ENCODE assay signal across 1 cellular context in the genomic region with DNA sequence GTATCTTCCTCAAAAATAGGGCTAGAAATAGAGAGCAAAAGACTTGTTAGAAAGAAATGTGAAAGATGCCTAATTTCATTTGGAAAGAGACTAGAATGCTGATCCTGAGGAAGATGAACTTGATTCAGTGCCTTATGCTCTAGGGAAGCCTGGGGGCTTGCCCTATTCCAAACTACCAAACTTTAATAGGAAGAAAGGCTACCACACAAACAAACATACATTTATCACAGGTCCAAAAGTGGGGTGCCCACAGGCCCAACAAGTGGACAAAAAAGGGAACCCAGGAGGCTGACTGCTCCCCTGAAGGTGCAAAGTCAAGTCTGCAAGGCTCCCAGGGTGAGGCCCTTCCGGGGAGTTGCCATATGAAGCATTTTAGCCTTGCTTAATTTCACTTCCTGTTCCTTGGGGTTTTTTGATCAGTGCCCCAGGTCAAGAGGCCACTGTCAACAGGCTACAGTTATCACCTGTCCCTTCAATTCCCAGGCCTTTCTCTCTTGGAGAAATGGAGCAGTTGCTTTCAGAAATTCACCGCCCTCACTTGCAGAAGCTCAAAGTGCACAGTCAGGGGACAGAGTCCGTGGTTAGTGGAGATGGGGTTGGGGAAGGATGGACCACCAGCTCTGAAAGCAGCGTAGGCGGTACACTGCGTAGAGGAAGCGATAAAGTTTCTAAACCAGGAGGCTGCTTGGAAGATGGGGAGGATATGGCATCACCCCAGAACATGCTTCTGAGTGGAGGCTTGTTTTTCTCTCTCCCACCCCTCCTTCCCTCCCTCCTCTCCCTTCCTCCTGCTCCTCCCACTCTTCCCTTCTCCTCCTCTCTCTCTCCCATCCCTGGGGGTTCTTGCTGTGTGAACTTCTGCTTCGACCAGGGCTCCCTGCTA.
TF ChIP-seq lines count a peak whose summit lies in the region.

No MANE protein-coding gene starts in this region.

TF ChIP-seq in K562, 482 proteins besides CTCF, POLR2A, EP300 and RAD21 (continued from another document):
- TF ChIP-seq, protein P1, sequence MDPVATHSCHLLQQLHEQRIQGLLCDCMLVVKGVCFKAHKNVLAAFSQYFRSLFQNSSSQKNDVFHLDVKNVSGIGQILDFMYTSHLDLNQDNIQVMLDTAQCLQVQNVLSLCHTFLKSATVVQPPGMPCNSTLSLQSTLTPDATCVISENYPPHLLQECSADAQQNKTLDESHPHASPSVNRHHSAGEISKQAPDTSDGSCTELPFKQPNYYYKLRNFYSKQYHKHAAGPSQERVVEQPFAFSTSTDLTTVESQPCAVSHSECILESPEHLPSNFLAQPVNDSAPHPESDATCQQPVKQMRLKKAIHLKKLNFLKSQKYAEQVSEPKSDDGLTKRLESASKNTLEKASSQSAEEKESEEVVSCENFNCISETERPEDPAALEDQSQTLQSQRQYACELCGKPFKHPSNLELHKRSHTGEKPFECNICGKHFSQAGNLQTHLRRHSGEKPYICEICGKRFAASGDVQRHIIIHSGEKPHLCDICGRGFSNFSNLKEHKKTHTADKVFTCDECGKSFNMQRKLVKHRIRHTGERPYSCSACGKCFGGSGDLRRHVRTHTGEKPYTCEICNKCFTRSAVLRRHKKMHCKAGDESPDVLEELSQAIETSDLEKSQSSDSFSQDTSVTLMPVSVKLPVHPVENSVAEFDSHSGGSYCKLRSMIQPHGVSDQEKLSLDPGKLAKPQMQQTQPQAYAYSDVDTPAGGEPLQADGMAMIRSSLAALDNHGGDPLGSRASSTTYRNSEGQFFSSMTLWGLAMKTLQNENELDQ (CRISPR knock-in tag; IDR thresholded peaks at IDR 0.05; ENCODE audit: borderline replicate concordance) = no peak
- TF ChIP-seq GABPA (tag; conservative IDR thresholded peaks at IDR 0.05; ENCODE audit: low read depth) (peak; percentile 61), BACH1 (tag; IDR thresholded peaks at IDR 0.05) (peak; percentile 27; the same call in 1 of the 2 replicates), SMARCE1 (IDR thresholded peaks at IDR 0.05) (no peak), ZNF785 (CRISPR knock-in tag; IDR thresholded peaks at IDR 0.05) (no peak), SPI1 (IDR thresholded peaks at IDR 0.05; ENCODE audit: borderline replicate concordance, low read depth, low read length) (peak; percentile 60; the same call in 1 of the 2 replicates), HNRNPLL (IDR thresholded peaks at IDR 0.05; ENCODE audit: low read depth, low read length, poor library complexity, severe bottlenecking) (no peak), ZFP1 (CRISPR knock-in tag; IDR thresholded peaks at IDR 0.05) (no peak), LCOR (CRISPR knock-in tag; IDR thresholded peaks at IDR 0.05) (no peak), NR2C2 (CRISPR knock-in tag; IDR thresholded peaks at IDR 0.05) (no peak), NR2C2 (tag; IDR thresholded peaks at IDR 0.05) (peak; percentile 37; the same call in 1 of the 2 replicates), ESRRB (CRISPR knock-in tag; IDR thresholded peaks at IDR 0.05; ENCODE audit: borderline replicate concordance) (no peak), ZNF24 (IDR thresholded peaks at IDR 0.05) (no peak), HDAC1 (IDR thresholded peaks at IDR 0.05) (no peak), ZZZ3 (IDR thresholded peaks at IDR 0.05) (no peak), ZFP30 (CRISPR knock-in tag; IDR thresholded peaks at IDR 0.05; ENCODE audit: borderline replicate concordance) (no peak), STAG1 (CRISPR knock-in tag; IDR thresholded peaks at IDR 0.05; ENCODE audit: borderline replicate concordance) (no peak), ZNF175 (CRISPR knock-in tag; IDR thresholded peaks at IDR 0.05; ENCODE audit: low read depth) (peak; percentile 59; the same call in 1 of the 2 replicates)
- TF ChIP-seq, protein P2, sequence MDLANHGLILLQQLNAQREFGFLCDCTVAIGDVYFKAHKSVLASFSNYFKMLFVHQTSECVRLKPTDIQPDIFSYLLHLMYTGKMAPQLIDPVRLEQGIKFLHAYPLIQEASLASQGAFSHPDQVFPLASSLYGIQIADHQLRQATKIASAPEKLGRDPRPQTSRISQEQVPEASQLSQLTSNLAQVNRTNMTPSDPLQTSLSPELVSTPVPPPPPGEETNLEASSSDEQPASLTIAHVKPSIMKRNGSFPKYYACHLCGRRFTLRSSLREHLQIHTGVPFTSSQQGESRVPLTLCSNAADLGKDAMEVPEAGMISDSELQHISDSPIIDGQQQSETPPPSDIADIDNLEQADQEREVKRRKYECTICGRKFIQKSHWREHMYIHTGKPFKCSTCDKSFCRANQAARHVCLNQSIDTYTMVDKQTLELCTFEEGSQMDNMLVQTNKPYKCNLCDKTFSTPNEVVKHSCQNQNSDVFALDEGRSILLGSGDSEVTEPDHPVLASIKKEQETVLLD (IDR thresholded peaks at IDR 0.05) = no peak
- TF ChIP-seq, protein P3, sequence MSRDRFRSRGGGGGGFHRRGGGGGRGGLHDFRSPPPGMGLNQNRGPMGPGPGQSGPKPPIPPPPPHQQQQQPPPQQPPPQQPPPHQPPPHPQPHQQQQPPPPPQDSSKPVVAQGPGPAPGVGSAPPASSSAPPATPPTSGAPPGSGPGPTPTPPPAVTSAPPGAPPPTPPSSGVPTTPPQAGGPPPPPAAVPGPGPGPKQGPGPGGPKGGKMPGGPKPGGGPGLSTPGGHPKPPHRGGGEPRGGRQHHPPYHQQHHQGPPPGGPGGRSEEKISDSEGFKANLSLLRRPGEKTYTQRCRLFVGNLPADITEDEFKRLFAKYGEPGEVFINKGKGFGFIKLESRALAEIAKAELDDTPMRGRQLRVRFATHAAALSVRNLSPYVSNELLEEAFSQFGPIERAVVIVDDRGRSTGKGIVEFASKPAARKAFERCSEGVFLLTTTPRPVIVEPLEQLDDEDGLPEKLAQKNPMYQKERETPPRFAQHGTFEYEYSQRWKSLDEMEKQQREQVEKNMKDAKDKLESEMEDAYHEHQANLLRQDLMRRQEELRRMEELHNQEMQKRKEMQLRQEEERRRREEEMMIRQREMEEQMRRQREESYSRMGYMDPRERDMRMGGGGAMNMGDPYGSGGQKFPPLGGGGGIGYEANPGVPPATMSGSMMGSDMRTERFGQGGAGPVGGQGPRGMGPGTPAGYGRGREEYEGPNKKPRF (IDR thresholded peaks at IDR 0.05; ENCODE audit: low read depth, low read length) = no peak
- TF ChIP-seq, protein P4, sequence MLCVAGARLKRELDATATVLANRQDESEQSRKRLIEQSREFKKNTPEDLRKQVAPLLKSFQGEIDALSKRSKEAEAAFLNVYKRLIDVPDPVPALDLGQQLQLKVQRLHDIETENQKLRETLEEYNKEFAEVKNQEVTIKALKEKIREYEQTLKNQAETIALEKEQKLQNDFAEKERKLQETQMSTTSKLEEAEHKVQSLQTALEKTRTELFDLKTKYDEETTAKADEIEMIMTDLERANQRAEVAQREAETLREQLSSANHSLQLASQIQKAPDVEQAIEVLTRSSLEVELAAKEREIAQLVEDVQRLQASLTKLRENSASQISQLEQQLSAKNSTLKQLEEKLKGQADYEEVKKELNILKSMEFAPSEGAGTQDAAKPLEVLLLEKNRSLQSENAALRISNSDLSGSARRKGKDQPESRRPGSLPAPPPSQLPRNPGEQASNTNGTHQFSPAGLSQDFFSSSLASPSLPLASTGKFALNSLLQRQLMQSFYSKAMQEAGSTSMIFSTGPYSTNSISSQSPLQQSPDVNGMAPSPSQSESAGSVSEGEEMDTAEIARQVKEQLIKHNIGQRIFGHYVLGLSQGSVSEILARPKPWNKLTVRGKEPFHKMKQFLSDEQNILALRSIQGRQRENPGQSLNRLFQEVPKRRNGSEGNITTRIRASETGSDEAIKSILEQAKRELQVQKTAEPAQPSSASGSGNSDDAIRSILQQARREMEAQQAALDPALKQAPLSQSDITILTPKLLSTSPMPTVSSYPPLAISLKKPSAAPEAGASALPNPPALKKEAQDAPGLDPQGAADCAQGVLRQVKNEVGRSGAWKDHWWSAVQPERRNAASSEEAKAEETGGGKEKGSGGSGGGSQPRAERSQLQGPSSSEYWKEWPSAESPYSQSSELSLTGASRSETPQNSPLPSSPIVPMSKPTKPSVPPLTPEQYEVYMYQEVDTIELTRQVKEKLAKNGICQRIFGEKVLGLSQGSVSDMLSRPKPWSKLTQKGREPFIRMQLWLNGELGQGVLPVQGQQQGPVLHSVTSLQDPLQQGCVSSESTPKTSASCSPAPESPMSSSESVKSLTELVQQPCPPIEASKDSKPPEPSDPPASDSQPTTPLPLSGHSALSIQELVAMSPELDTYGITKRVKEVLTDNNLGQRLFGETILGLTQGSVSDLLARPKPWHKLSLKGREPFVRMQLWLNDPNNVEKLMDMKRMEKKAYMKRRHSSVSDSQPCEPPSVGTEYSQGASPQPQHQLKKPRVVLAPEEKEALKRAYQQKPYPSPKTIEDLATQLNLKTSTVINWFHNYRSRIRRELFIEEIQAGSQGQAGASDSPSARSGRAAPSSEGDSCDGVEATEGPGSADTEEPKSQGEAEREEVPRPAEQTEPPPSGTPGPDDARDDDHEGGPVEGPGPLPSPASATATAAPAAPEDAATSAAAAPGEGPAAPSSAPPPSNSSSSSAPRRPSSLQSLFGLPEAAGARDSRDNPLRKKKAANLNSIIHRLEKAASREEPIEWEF (CRISPR knock-in tag; IDR thresholded peaks at IDR 0.05) = no peak
- TF ChIP-seq, protein P5, sequence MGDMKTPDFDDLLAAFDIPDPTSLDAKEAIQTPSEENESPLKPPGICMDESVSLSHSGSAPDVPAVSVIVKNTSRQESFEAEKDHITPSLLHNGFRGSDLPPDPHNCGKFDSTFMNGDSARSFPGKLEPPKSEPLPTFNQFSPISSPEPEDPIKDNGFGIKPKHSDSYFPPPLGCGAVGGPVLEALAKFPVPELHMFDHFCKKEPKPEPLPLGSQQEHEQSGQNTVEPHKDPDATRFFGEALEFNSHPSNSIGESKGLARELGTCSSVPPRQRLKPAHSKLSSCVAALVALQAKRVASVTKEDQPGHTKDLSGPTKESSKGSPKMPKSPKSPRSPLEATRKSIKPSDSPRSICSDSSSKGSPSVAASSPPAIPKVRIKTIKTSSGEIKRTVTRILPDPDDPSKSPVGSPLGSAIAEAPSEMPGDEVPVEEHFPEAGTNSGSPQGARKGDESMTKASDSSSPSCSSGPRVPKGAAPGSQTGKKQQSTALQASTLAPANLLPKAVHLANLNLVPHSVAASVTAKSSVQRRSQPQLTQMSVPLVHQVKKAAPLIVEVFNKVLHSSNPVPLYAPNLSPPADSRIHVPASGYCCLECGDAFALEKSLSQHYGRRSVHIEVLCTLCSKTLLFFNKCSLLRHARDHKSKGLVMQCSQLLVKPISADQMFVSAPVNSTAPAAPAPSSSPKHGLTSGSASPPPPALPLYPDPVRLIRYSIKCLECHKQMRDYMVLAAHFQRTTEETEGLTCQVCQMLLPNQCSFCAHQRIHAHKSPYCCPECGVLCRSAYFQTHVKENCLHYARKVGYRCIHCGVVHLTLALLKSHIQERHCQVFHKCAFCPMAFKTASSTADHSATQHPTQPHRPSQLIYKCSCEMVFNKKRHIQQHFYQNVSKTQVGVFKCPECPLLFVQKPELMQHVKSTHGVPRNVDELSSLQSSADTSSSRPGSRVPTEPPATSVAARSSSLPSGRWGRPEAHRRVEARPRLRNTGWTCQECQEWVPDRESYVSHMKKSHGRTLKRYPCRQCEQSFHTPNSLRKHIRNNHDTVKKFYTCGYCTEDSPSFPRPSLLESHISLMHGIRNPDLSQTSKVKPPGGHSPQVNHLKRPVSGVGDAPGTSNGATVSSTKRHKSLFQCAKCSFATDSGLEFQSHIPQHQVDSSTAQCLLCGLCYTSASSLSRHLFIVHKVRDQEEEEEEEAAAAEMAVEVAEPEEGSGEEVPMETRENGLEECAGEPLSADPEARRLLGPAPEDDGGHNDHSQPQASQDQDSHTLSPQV (IDR thresholded peaks at IDR 0.05) = no peak
- TF ChIP-seq, protein P6, sequence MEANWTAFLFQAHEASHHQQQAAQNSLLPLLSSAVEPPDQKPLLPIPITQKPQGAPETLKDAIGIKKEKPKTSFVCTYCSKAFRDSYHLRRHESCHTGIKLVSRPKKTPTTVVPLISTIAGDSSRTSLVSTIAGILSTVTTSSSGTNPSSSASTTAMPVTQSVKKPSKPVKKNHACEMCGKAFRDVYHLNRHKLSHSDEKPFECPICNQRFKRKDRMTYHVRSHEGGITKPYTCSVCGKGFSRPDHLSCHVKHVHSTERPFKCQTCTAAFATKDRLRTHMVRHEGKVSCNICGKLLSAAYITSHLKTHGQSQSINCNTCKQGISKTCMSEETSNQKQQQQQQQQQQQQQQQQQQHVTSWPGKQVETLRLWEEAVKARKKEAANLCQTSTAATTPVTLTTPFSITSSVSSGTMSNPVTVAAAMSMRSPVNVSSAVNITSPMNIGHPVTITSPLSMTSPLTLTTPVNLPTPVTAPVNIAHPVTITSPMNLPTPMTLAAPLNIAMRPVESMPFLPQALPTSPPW (CRISPR knock-in tag; IDR thresholded peaks at IDR 0.05) = peak; percentile 15; the same call in 1 of the 2 replicates
- TF ChIP-seq, protein P7, sequence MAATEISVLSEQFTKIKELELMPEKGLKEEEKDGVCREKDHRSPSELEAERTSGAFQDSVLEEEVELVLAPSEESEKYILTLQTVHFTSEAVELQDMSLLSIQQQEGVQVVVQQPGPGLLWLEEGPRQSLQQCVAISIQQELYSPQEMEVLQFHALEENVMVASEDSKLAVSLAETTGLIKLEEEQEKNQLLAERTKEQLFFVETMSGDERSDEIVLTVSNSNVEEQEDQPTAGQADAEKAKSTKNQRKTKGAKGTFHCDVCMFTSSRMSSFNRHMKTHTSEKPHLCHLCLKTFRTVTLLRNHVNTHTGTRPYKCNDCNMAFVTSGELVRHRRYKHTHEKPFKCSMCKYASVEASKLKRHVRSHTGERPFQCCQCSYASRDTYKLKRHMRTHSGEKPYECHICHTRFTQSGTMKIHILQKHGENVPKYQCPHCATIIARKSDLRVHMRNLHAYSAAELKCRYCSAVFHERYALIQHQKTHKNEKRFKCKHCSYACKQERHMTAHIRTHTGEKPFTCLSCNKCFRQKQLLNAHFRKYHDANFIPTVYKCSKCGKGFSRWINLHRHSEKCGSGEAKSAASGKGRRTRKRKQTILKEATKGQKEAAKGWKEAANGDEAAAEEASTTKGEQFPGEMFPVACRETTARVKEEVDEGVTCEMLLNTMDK (IDR thresholded peaks at IDR 0.05; ENCODE audit: borderline replicate concordance, insufficient read depth, low read depth, low read length, poor library complexity, severe bottlenecking) = no peak
- TF ChIP-seq, protein P8, sequence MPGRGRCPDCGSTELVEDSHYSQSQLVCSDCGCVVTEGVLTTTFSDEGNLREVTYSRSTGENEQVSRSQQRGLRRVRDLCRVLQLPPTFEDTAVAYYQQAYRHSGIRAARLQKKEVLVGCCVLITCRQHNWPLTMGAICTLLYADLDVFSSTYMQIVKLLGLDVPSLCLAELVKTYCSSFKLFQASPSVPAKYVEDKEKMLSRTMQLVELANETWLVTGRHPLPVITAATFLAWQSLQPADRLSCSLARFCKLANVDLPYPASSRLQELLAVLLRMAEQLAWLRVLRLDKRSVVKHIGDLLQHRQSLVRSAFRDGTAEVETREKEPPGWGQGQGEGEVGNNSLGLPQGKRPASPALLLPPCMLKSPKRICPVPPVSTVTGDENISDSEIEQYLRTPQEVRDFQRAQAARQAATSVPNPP (IDR thresholded peaks at IDR 0.05; ENCODE audit: borderline replicate concordance, insufficient read depth, insufficient read length) = no peak
